ENCODE assay signal across 9 cellular contexts in genomic region chr12:50922820-50923219, GRCh38. TPM values are rescaled to one million over a fixed set of nuclear protein-coding genes. Genes with fewer than 3 reads are reported as not detected.
DNase-seq lines count a peak whose midpoint lies in the region; ATAC-seq, FAIRE-seq and TF ChIP-seq lines count a peak whose summit lies in the region.
"Had no signal": no experiment of that assay in that cellular context is flagged by ENCODE, and none has a peak within 500 bp of the region (broad histone marks: within the 10 kb centered on the region; RNA-seq: fewer than 3 reads in every experiment).

No MANE protein-coding gene starts in this region.

- no peaks in the 10 kb centered on the region for H3K9me3 ChIP-seq in neural progenitor cell (ENCODE audit: low read depth)

- peaks cover 40% of the 10 kb centered on the region for H3F3A ChIP-seq in neural progenitor cell (ENCODE audit: low read depth)

- ATAC-seq in HG03432 (IDR thresholded peaks at IDR 0.05; ENCODE audit: unreplicated experiment), result no peak

- no peaks in the 10 kb centered on the region for H3K36me3 Mint-ChIP-seq in neural progenitor cell

- H3K4me1 Mint-ChIP-seq in neural progenitor cell, result peaks cover 36% of the 10 kb centered on the region

- no peak for FAIRE-seq in frontal cortex (lab: Jason Lieb, UNC)

- no peak overlapping the region for H3K4me2 ChIP-seq in neural progenitor cell

- no peaks in the 10 kb centered on the region for H3K27me3 ChIP-seq in neural progenitor cell

- DNase-seq in SK-MEL-5 (ENCODE audit: low read depth, low spot score), result peak; percentile 22
- peak; percentile 72 for DNase-seq in fibroblast of peridontal ligament (ENCODE audit: extremely low read depth)
- DNase-seq in neural progenitor cell (ENCODE audit: low spot score), result peak; percentile 17
- DNase-seq in NCI-H1417 treated with DMSO at 0.1 percent for 48 hours (lab: John Stamatoyannopoulos, UW), result no peak
- DNase-seq in stimulated activated CD8-positive, alpha-beta memory T cell treated with anti-CD3 and anti-CD28 coated beads, Interleukin-4, amount 100 ng/mL, for 48 hours, result no peak
- DNase-seq in frontal cortex (ENCODE audit: low spot score in 2 of 2), result no peak

- H4K20me1 ChIP-seq in neural progenitor cell (ENCODE audit: low read depth), result no peaks in the 10 kb centered on the region

- H3K27ac ChIP-seq in 22Rv1 (peak overlapping the region; percentile 96), neural progenitor cell (no peak overlapping the region)

- H3K4me3 ChIP-seq in neural progenitor cell, result no peak overlapping the region

- no peaks in the 10 kb centered on the region for H3K79me2 ChIP-seq in neural progenitor cell (ENCODE audit: low read depth)

- H2AFZ ChIP-seq in neural progenitor cell (replicated peaks), result no peak overlapping the region

- H3K4me3 Mint-ChIP-seq in neural progenitor cell, result no peak overlapping the region

- peaks cover 2% of the 10 kb centered on the region for H3K27me3 Mint-ChIP-seq in neural progenitor cell (ENCODE audit: insufficient read depth, low read depth)

- no peak for TF ChIP-seq CTCF in 22Rv1 (IDR thresholded peaks at IDR 0.05)
- TF ChIP-seq CTCF in neural progenitor cell (IDR thresholded peaks at IDR 0.05), result no peak

- H3K4me1 ChIP-seq in neural progenitor cell, result peaks cover 50% of the 10 kb centered on the region

- in situ Hi-C loops in SK-MEL-5 (cut with HindIII; ENCODE audit: low pct_unique_long_range_greater_than_20kb, low sequenced_read_pairs), result no loop called here

- H3K27ac Mint-ChIP-seq in neural progenitor cell, result peak overlapping the region; percentile 64

- peaks cover 6% of the 10 kb centered on the region for H3K9me3 Mint-ChIP-seq in neural progenitor cell

- no peak overlapping the region for H3K9ac ChIP-seq in neural progenitor cell

- no peaks in the 10 kb centered on the region for H3K36me3 ChIP-seq in neural progenitor cell

RNA-seq across cellular contexts. Expression of gene HIGD1C, which starts 29.5 kb away (rescaled TPM):
- total RNA-seq in SK-MEL-5 (2014; rRNA removed; shearing (Covaris generic)), result not detected in 2 replicates
- polyA plus RNA-seq in SK-MEL-5 (2015; cell fraction: cytosol; rRNA removed), result not detected in 2 replicates
- not detected in 2 replicates for polyA plus RNA-seq in SK-MEL-5 (2015; cell fraction: nucleus; rRNA removed)
- total RNA-seq in neural progenitor cell (ENCODE audit: low replicate concordance) (not detected in 2 replicates), frontal cortex (not detected)
- total RNA-seq: posterior vena cava had no signal

Comparison
In these comparisons a context has a peak if more than half of its experiments do, and no peak if none do; other contexts are left out.
1. DNase-seq: peak in SK-MEL-5 (single experiment), fibroblast of peridontal ligament (single experiment) and neural progenitor cell (single experiment); none in NCI-H1417 treated with DMSO at 0.1 percent for 48 hours (single experiment), stimulated activated CD8-positive, alpha-beta memory T cell treated with anti-CD3 and anti-CD28 coated beads, Interleukin-4, amount 100 ng/mL, for 48 hours (single experiment) and frontal cortex (0 of 2).